Comparison of ENCODE assay signal across 1 cellular context in genomic region chr2:110099471-110100225, GRCh38.
TF ChIP-seq lines count a peak whose summit lies in the region.

No MANE protein-coding gene starts in this region.

TF ChIP-seq in IMR-90, 13 proteins besides CTCF, POLR2A, EP300 and RAD21 (continued from another document):
- no peak for TF ChIP-seq ELK1 (IDR thresholded peaks at IDR 0.05; ENCODE audit: borderline replicate concordance, low read depth, low read length)
- TF ChIP-seq RCOR1 (IDR thresholded peaks at IDR 0.05; ENCODE audit: insufficient replicate concordance, low read length) = no peak
- TF ChIP-seq, protein P1, sequence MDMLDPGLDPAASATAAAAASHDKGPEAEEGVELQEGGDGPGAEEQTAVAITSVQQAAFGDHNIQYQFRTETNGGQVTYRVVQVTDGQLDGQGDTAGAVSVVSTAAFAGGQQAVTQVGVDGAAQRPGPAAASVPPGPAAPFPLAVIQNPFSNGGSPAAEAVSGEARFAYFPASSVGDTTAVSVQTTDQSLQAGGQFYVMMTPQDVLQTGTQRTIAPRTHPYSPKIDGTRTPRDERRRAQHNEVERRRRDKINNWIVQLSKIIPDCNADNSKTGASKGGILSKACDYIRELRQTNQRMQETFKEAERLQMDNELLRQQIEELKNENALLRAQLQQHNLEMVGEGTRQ (IDR thresholded peaks at IDR 0.05; ENCODE audit: low read depth, low read length) = no peak
- TF ChIP-seq MAFK (IDR thresholded peaks at IDR 0.05; ENCODE audit: low read depth, low read length) = no peak
- TF ChIP-seq MXI1 (IDR thresholded peaks at IDR 0.05; ENCODE audit: borderline replicate concordance, low read depth, low read length) = no peak
- TF ChIP-seq FOS (IDR thresholded peaks at IDR 0.05; ENCODE audit: low read depth, low read length) = no peak
